In the genomic region with DNA sequence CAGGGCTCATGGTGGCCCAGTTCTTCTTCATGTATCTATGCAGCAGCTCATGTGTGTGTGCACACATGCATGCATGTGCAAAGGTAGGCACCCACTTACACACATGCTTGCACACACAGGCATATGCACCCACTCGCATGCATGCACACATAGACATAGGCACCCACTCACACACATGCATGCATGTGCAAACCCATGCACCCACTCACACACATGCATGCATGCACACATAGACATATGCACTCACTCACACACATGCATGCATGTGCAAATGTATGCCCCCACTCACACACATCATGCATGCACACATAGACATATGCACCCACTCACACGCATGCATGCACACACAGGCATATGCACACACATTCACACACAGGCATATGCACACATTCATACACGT, we compare ENCODE assay signal across 20 cellular contexts.
"Had no signal": no experiment of that assay in that cellular context is flagged by ENCODE, and none has a peak within 500 bp of the region (broad histone marks: within the 10 kb centered on the region; RNA-seq: fewer than 3 reads in every experiment).

No MANE protein-coding gene starts in this region.

- FAIRE-seq: astrocyte had no signal

- H3K27ac ChIP-seq: left lung, lower lobe of right lung, parathyroid adenoma, right atrium auricular region, spleen had no signal

- H3K27me3 ChIP-seq: left lung, right atrium auricular region, spleen, tibial nerve had no signal

- H3K36me3 ChIP-seq: left lung, lower lobe of right lung, right atrium auricular region, spleen, tibial nerve had no signal

- ATAC-seq: esophagus mucosa had no signal

- H3K9ac ChIP-seq: parathyroid adenoma had no signal

- DNase-seq: activated B cell treated with CpG ODN at 0.5 μM for 24 hours; activated CD4-positive, alpha-beta T cell treated with anti-CD3 and anti-CD28 coated beads, Interleukin-2, amount 50 U/mL, for 1 hour; activated effector memory CD4-positive, alpha-beta T cell treated with anti-CD3 and anti-CD28 coated beads, Interleukin-2, amount 50 U/mL, for 16 hours; activated naive CD4-positive, alpha-beta T cell treated with anti-CD3 and anti-CD28 coated beads, Interleukin-2, amount 10 ng/mL, durations not matched to agents 7 days and 5 days; activated naive CD8-positive, alpha-beta T cell treated with anti-CD3 and anti-CD28 coated beads, Interleukin-2, amount 10 ng/mL, durations not matched to agents 7 days and 5 days; central memory CD4-positive, alpha-beta T cell; endodermal cell; foreskin melanocyte; kidney glomerular epithelial cell; lower lobe of right lung; nephron progenitor cell; spleen; stimulated activated naive CD4-positive, alpha-beta T cell treated with Interleukin-2 at 50 U/mL for 16 hours; T-helper 1 cell had no signal

- H3K79me2 ChIP-seq: parathyroid adenoma had no signal

- H3K4me3 ChIP-seq: left lung, lower lobe of right lung, right atrium auricular region, spleen, tibial nerve had no signal

- H3K9me3 ChIP-seq: left lung, lower lobe of right lung, right atrium auricular region, spleen, tibial nerve had no signal

- H2AFZ ChIP-seq: parathyroid adenoma had no signal

- H3K4me1 ChIP-seq: left lung, parathyroid adenoma had no signal
